ENCODE assay signal across 8 cellular contexts in the genomic region with DNA sequence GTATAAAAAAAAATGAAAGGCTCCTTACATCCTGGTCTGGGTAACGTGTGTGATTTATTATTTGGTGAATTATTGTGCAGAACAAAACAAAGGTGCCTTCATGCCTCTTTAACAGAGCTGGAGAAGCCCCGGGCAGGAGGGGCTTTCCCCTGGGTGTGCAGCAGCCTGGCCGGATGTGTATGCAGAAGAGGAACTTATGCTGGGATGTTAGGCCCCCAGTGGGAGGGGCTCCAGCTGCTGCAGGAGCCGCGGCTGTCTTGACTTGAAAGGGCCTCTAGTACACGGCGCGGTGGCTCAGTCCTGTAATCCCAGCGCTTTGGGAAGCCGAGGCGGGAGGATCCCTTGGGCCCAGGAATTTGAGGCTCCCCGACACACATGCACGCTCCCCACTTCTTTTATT. TPM values are rescaled to one million over a fixed set of nuclear protein-coding genes. Genes with fewer than 3 reads are reported as not detected.
DNase-seq lines count a peak whose midpoint lies in the region; ATAC-seq and TF ChIP-seq lines count a peak whose summit lies in the region.

No MANE protein-coding gene starts in this region.

- no peaks in the 10 kb centered on the region for H3K27me3 ChIP-seq in kidney epithelial cell (ENCODE audit: control insufficient read depth, insufficient read depth, low read length)

- TF ChIP-seq CTCF in kidney epithelial cell (IDR thresholded peaks at IDR 0.05; ENCODE audit: insufficient read depth, low read length, poor library complexity, severe bottlenecking): no peak

- no peak overlapping the region for H3K4me3 ChIP-seq in kidney epithelial cell (ENCODE audit: low read depth, low read length)

- no peaks in the 10 kb centered on the region for H3K9me3 Mint-ChIP-seq in stimulated activated naive B cell treated with anti-CD40 and anti-IgM and Interleukin-4, amounts not matched to agents 10 μg/mL and 1 μg/mL and 100 μg/mL, for 72 hours

- H3K4me1 Mint-ChIP-seq in stimulated activated naive B cell treated with anti-CD40 and anti-IgM and Interleukin-4, amounts not matched to agents 10 μg/mL and 1 μg/mL and 100 μg/mL, for 72 hours: peaks cover 11 to 27% of the 10 kb centered on the region in 2 donors

- no peaks in the 10 kb centered on the region for H3K36me3 ChIP-seq in kidney epithelial cell (ENCODE audit: control insufficient read depth, insufficient read depth, low read length)

- peak; percentile 13 for DNase-seq in NCI-H526 treated with DMSO at 0.1 percent for 48 hours (lab: John Stamatoyannopoulos, UW)
- peak; percentile 59 for DNase-seq in activated CD8-positive, alpha-beta memory T cell treated with anti-CD3 and anti-CD28 coated beads, Interleukin-2, amount 50 U/mL, for 4 hours
- peak; percentile 9 for DNase-seq in kidney epithelial cell (ENCODE audit: low read depth)
- peak; percentile 66 for DNase-seq in stimulated activated naive B cell treated with anti-CD40 and anti-IgM and Interleukin-4, amounts not matched to agents 10 μg/mL and 1 μg/mL and 100 μg/mL, for 72 hours
- DNase-seq in HCEC 1CT: no peak
- DNase-seq in inferior parietal cortex (ENCODE audit: extremely low spot score): no peak

- peak overlapping the region; percentile 22 for H3K27ac Mint-ChIP-seq in stimulated activated naive B cell treated with anti-CD40 and anti-IgM and Interleukin-4, amounts not matched to agents 10 μg/mL and 1 μg/mL and 100 μg/mL, for 72 hours

- no peaks in the 10 kb centered on the region for H3K27me3 Mint-ChIP-seq in stimulated activated naive B cell treated with anti-CD40 and anti-IgM and Interleukin-4, amounts not matched to agents 10 μg/mL and 1 μg/mL and 100 μg/mL, for 72 hours

- H3K36me3 Mint-ChIP-seq in stimulated activated naive B cell treated with anti-CD40 and anti-IgM and Interleukin-4, amounts not matched to agents 10 μg/mL and 1 μg/mL and 100 μg/mL, for 72 hours: peaks cover 6 to 21% of the 10 kb centered on the region in 2 donors

- H3K4me3 Mint-ChIP-seq in stimulated activated naive B cell treated with anti-CD40 and anti-IgM and Interleukin-4, amounts not matched to agents 10 μg/mL and 1 μg/mL and 100 μg/mL, for 72 hours: peak overlapping the region; percentile 60 to 61

- ATAC-seq in GM18499 (IDR thresholded peaks at IDR 0.05; ENCODE audit: insufficient read depth, unreplicated experiment): peak; percentile 94
- peak; percentile 100 for ATAC-seq in HG02623 (IDR thresholded peaks at IDR 0.05; ENCODE audit: unreplicated experiment)
- peak; percentile 100 for ATAC-seq in stimulated activated naive B cell treated with anti-CD40 and anti-IgM and Interleukin-4, amounts not matched to agents 10 μg/mL and 1 μg/mL and 100 μg/mL, for 72 hours (replicated peaks)

RNA-seq across cellular contexts. Expression of a gene that starts 16.0 kb away (rescaled TPM):
- 29.3 and 36.6 TPM in 2 replicates for total RNA-seq in kidney epithelial cell

Comparison
In these comparisons a context has a peak if more than half of its experiments do, and no peak if none do; other contexts are left out.
1. DNase-seq: peak in NCI-H526 treated with DMSO at 0.1 percent for 48 hours (single experiment), activated CD8-positive, alpha-beta memory T cell treated with anti-CD3 and anti-CD28 coated beads, Interleukin-2, amount 50 U/mL, for 4 hours (single experiment), kidney epithelial cell (single experiment) and stimulated activated naive B cell treated with anti-CD40 and anti-IgM and Interleukin-4, amounts not matched to agents 10 μg/mL and 1 μg/mL and 100 μg/mL, for 72 hours (single experiment); none in HCEC 1CT (single experiment) and inferior parietal cortex (single experiment).
2. Peak in every context shown above with its lines, with median percentiles within 50 percentile points of each other: ATAC-seq.